In the genomic region with DNA sequence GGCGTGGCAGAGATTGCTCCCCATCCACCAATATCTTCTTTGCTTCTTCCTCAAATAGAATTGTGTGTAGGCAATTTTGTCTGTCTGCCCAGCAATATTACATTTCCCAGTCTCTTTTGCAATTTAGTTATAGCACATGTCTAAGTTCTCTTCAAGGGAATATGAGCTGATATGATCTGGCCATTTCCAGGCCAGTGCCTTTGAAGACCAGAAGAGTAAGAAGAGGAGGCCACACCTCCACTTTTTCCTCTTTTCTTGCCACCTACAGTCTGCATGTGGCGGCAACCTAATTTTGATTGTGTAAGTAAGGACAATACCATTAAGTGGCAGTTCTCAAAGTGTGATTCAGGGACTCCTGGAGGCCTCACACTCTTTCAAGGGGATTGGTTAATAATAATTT, we compare ENCODE assay signal across 22 cellular contexts.
"Had no signal": no experiment of that assay in that cellular context is flagged by ENCODE, and none has a peak within 500 bp of the region (broad histone marks: within the 10 kb centered on the region; RNA-seq: fewer than 3 reads in every experiment).

No MANE protein-coding gene starts in this region.

- H3K36me3 ChIP-seq: adrenal gland had no signal

- DNase-seq: activated CD4-positive, alpha-beta T cell treated with anti-CD3 and anti-CD28 coated beads for 48 hours; activated CD4-positive, alpha-beta T cell treated with anti-CD3 and anti-CD28 coated beads, Interleukin-2, amount 50 U/mL, for 4 hours; activated CD8-positive, alpha-beta memory T cell treated with anti-CD3 and anti-CD28 coated beads for 24 hours; activated gamma-delta T cell; activated naive CD4-positive, alpha-beta T cell treated with anti-CD3 and anti-CD28 coated beads for 36 hours; activated T-cell treated with anti-CD3 and anti-CD28 coated beads, Interleukin-2, amount 50 U/mL, for 4 hours; adrenal gland; cerebellar nuclear complex; Karpas-422; MM.1S; NCI-H146; NCI-H187 treated with DMSO at 0.1 percent for 48 hours; NCI-H2081 treated with DMSO at 0.1 percent for 48 hours; NCI-H446; NCI-H524; NCI-H748 treated with DMSO at 0.1 percent for 48 hours; RPMI8226; SW 1271 had no signal

- H3K27ac ChIP-seq: adrenal gland had no signal

- H3K27me3 ChIP-seq: adrenal gland had no signal

- ATAC-seq: activated CD4-positive, CD25-positive, alpha-beta regulatory T cell treated with anti-CD3 and anti-CD28 coated beads, Interleukin-2, amount 50 U/mL, for 24 hours; activated T-cell treated with anti-CD3 and anti-CD28 coated beads, Interleukin-2, amount 50 U/mL, for 4 hours; Panc1; Right ventricle myocardium inferior; SK-N-SH treated with all-trans-retinoic acid at 6 μM for 48 hours had no signal

- H3K9me3 ChIP-seq: adrenal gland had no signal

- H3K4me3 ChIP-seq: adrenal gland had no signal

- H3K4me1 ChIP-seq: adrenal gland had no signal
